In the genomic region with DNA sequence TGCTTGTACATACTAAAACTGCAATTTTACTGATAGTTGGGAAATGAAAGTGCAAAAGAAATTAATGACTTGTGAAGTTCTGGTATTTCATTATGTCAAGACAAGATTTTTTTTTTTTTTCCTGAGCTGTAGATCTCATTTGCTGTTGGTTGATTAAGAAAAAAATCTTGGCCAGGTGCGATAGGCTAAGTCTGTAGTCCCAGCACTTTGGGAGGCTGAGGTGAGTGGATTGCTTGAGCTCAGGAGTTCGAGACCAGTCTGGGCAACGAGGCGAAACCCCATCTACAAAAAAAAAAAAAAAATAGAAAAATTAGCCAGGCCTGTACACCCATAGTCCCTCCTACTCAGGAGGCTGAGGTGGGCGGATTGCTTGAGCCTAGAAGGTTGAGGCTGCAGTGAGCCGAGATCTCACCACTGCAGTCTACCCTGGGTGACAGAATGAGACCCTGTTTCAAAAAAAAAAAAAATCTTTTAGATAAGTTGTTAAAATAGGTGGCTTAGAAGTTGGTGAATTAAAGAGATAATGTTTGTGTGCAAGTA, we compare ENCODE assay signal across 14 cellular contexts. TPM values are rescaled to one million over a fixed set of nuclear protein-coding genes. Genes with fewer than 3 reads are reported as not detected.
DNase-seq lines count a peak whose midpoint lies in the region; ATAC-seq and TF ChIP-seq lines count a peak whose summit lies in the region.
"Had no signal": no experiment of that assay in that cellular context is flagged by ENCODE, and none has a peak within 500 bp of the region (broad histone marks: within the 10 kb centered on the region; RNA-seq: fewer than 3 reads in every experiment).

No MANE protein-coding gene starts in this region.

- H3K27ac ChIP-seq in OCI-LY7 (ENCODE audit: low read depth, low read length, poor library complexity, severe bottlenecking): peak overlapping the region; percentile 65

- H3K4me3 Mint-ChIP-seq in activated naive CD4-positive, alpha-beta T cell treated with anti-CD3 and anti-CD28 coated beads for 36 hours: peak overlapping the region; percentile 49
- peak overlapping the region; percentile 77 for H3K4me3 Mint-ChIP-seq in activated naive CD8-positive, alpha-beta T cell treated with anti-CD3 and anti-CD28 coated beads, Interleukin-2, amount 50 U/mL, for 24 hours

- peak overlapping the region; percentile 63 for H3K4me2 ChIP-seq in OCI-LY7 (ENCODE audit: low read length)
- H3K4me2 ChIP-seq: smooth muscle cell had no signal

- H3K9me3 ChIP-seq in OCI-LY7 (ENCODE audit: low read length): peaks cover 28% of the 10 kb centered on the region

- H3K9me3 Mint-ChIP-seq in activated naive CD4-positive, alpha-beta T cell treated with anti-CD3 and anti-CD28 coated beads for 36 hours: no peaks in the 10 kb centered on the region
- no peaks in the 10 kb centered on the region for H3K9me3 Mint-ChIP-seq in activated naive CD4-positive, alpha-beta T cell treated with anti-CD3 and anti-CD28 coated beads, Interleukin-2, amount 50 U/mL, for 72 hours
- no peaks in the 10 kb centered on the region for H3K9me3 Mint-ChIP-seq in activated naive CD8-positive, alpha-beta T cell treated with anti-CD3 and anti-CD28 coated beads, Interleukin-2, amount 50 U/mL, for 24 hours

- intact Hi-C loops in activated naive CD4-positive, alpha-beta T cell treated with anti-CD3 and anti-CD28 coated beads for 36 hours (cut with micrococcal nuclease): no loop called here
- intact Hi-C loops in OCI-LY7 (cut with micrococcal nuclease; ENCODE audit: unreplicated experiment): loop anchor here (5.0 kb wide), 1 partner anchor 356 kb away; no protein-coding TSS in a partner anchor

- no peaks in the 10 kb centered on the region for H3K27me3 Mint-ChIP-seq in activated naive CD4-positive, alpha-beta T cell treated with anti-CD3 and anti-CD28 coated beads for 36 hours (ENCODE audit: low read depth)
- no peaks in the 10 kb centered on the region for H3K27me3 Mint-ChIP-seq in activated naive CD8-positive, alpha-beta T cell treated with anti-CD3 and anti-CD28 coated beads, Interleukin-2, amount 50 U/mL, for 24 hours

- H2AFZ ChIP-seq in OCI-LY7 (ENCODE audit: low read length): no peak overlapping the region

- ATAC-seq in activated naive CD4-positive, alpha-beta T cell treated with anti-CD3 and anti-CD28 coated beads, Interleukin-2, amount 50 U/mL, for 72 hours: no peak
- no peak for ATAC-seq in activated naive CD8-positive, alpha-beta T cell treated with anti-CD3 and anti-CD28 coated beads, Interleukin-2, amount 50 U/mL, for 24 hours
- ATAC-seq: left ventricle myocardium superior had no signal

- peaks cover 32% of the 10 kb centered on the region for H3K36me3 Mint-ChIP-seq in activated naive CD4-positive, alpha-beta T cell treated with anti-CD3 and anti-CD28 coated beads for 36 hours (ENCODE audit: low read depth)
- peaks cover 7 to 31% of the 10 kb centered on the region in 2 donors for H3K36me3 Mint-ChIP-seq in activated naive CD4-positive, alpha-beta T cell treated with anti-CD3 and anti-CD28 coated beads, Interleukin-2, amount 50 U/mL, for 72 hours
- peaks cover 19% of the 10 kb centered on the region for H3K36me3 Mint-ChIP-seq in activated naive CD8-positive, alpha-beta T cell treated with anti-CD3 and anti-CD28 coated beads, Interleukin-2, amount 50 U/mL, for 24 hours (ENCODE audit: low read depth)

- H3K79me2 ChIP-seq in OCI-LY7 (ENCODE audit: insufficient read depth, low read depth, low read length): peaks cover 97% of the 10 kb centered on the region

- peaks cover 39% of the 10 kb centered on the region for H3K36me3 ChIP-seq in OCI-LY7 (ENCODE audit: insufficient read depth, low read length)

- peaks cover 72% of the 10 kb centered on the region for H3K4me1 ChIP-seq in OCI-LY7 (ENCODE audit: insufficient read depth, low read length, poor library complexity, severe bottlenecking)

- no TSS peak for BruUV-seq in OCI-LY7 (replicated peaks; lab: Mats Ljungman, UMichigan)

- peak overlapping the region; percentile 96 for H3K27ac Mint-ChIP-seq in activated naive CD4-positive, alpha-beta T cell treated with anti-CD3 and anti-CD28 coated beads for 36 hours
- peak overlapping the region in 1 of 2 donors; percentile 65 for H3K27ac Mint-ChIP-seq in activated naive CD4-positive, alpha-beta T cell treated with anti-CD3 and anti-CD28 coated beads, Interleukin-2, amount 50 U/mL, for 72 hours
- H3K27ac Mint-ChIP-seq in activated naive CD8-positive, alpha-beta T cell treated with anti-CD3 and anti-CD28 coated beads, Interleukin-2, amount 50 U/mL, for 24 hours: peak overlapping the region; percentile 98

- peak overlapping the region; percentile 6 for H3K4me3 ChIP-seq in OCI-LY7 (ENCODE audit: low read depth, low read length, poor library complexity, severe bottlenecking)
- H3K4me3 ChIP-seq: smooth muscle cell had no signal

- DNase-seq in activated naive CD4-positive, alpha-beta T cell treated with anti-CD3 and anti-CD28 coated beads for 36 hours: peak; percentile 45
- DNase-seq in activated naive CD4-positive, alpha-beta T cell treated with anti-CD3 and anti-CD28 coated beads, Interleukin-2, amount 50 U/mL, for 72 hours (ENCODE audit: low spot score in 2 of 2): no peak
- DNase-seq in OCI-LY7 (ENCODE audit: low spot score): peak; percentile 29
- peak; percentile 38 for DNase-seq in activated naive CD8-positive, alpha-beta T cell treated with anti-CD3 and anti-CD28 coated beads, Interleukin-2, amount 50 U/mL, for 24 hours
- no peak for DNase-seq in COLO829 (ENCODE audit: low spot score)
- no peak for DNase-seq in HT-29 (ENCODE audit: low spot score)
- DNase-seq in ureter (ENCODE audit: low spot score): no peak
- no peak for DNase-seq in DMS153 treated with DMSO at 0.1 percent for 48 hours (lab: John Stamatoyannopoulos, UW; ENCODE audit: unreplicated experiment)
- DNase-seq: caudate nucleus; effector CD8-positive, alpha-beta T cell; GDM1; left ventricle myocardium superior; NCI-H1092 had no signal

- H3K4me1 Mint-ChIP-seq in activated naive CD4-positive, alpha-beta T cell treated with anti-CD3 and anti-CD28 coated beads for 36 hours (ENCODE audit: low read depth): peaks cover 86% of the 10 kb centered on the region
- peaks cover 92% of the 10 kb centered on the region for H3K4me1 Mint-ChIP-seq in activated naive CD8-positive, alpha-beta T cell treated with anti-CD3 and anti-CD28 coated beads, Interleukin-2, amount 50 U/mL, for 24 hours

- TF ChIP-seq CTCF in OCI-LY7 (conservative IDR thresholded peaks at IDR 0.05; ENCODE audit: low read length): no peak

- CTCF ChIA-PET in activated naive CD4-positive, alpha-beta T cell treated with anti-CD3 and anti-CD28 coated beads for 36 hours (lab: Charles Lee): interaction anchor here (0.6 to 4.3 kb wide), 3 partner anchors 12 to 103 kb away, joined by 3 to 17 read pairs (median 3); partner anchors contain the start of gene CDC42SE2
- CTCF ChIA-PET in OCI-LY7 (lab: Charles Lee; ENCODE audit: unreplicated experiment): no interaction called here

- H3K9me2 ChIP-seq in OCI-LY7 (ENCODE audit: insufficient read depth, low read length): no peaks in the 10 kb centered on the region

- H4K20me1 ChIP-seq in OCI-LY7 (ENCODE audit: insufficient read depth, low read length): peaks cover 14% of the 10 kb centered on the region; the same call in 1 of the 2 replicates

- POLR2A ChIA-PET in OCI-LY7 (lab: Charles Lee): interaction anchor here (0.6 to 6.8 kb wide), 6 partner anchors 12 to 380 kb away, joined by 3 to 63 read pairs (median 6); partner anchors contain the start of gene CDC42SE2

RNA-seq across cellular contexts. Expression of gene CDC42SE2, which starts 12.2 kb away (rescaled TPM):
- total RNA-seq in activated naive CD4-positive, alpha-beta T cell treated with anti-CD3 and anti-CD28 coated beads for 36 hours: 100 to 1,000 TPM; 106 to 108 TPM
- 100 to 1,000 TPM in 1 of 2 donors, 10 to 100 TPM in 1; 84.6 to 102 TPM for total RNA-seq in activated naive CD4-positive, alpha-beta T cell treated with anti-CD3 and anti-CD28 coated beads, Interleukin-2, amount 50 U/mL, for 72 hours
- total RNA-seq in OCI-LY7 (2014; rRNA removed; shearing (Covaris generic)): 34.7 and 54.2 TPM in 2 replicates
- total RNA-seq in OCI-LY7 (2022) (66.8 and 68.9 TPM in 2 replicates), ureter (39.6 TPM)
- 18.3 and 20.7 TPM in 2 replicates for total RNA-seq in HT-29 (2014; rRNA removed; shearing (Covaris generic))

Comparison
In these comparisons a context has a peak if more than half of its experiments do, and no peak if none do; other contexts are left out.
1. DNase-seq: peak in activated naive CD4-positive, alpha-beta T cell treated with anti-CD3 and anti-CD28 coated beads for 36 hours (single experiment), OCI-LY7 (single experiment) and activated naive CD8-positive, alpha-beta T cell treated with anti-CD3 and anti-CD28 coated beads, Interleukin-2, amount 50 U/mL, for 24 hours (single experiment); none in activated naive CD4-positive, alpha-beta T cell treated with anti-CD3 and anti-CD28 coated beads, Interleukin-2, amount 50 U/mL, for 72 hours (0 of 2), COLO829 (single experiment), HT-29 (single experiment), ureter (single experiment) and DMS153 treated with DMSO at 0.1 percent for 48 hours (single experiment).